ENCODE assay signal across 21 cellular contexts in genomic region chr4:145566086-145566708, GRCh38.
"Had no signal": no experiment of that assay in that cellular context is flagged by ENCODE, and none has a peak within 500 bp of the region (broad histone marks: within the 10 kb centered on the region; RNA-seq: fewer than 3 reads in every experiment).

No MANE protein-coding gene starts in this region.

- H3K27ac ChIP-seq: heart right ventricle, pancreas, right lobe of liver, transverse colon had no signal

- ATAC-seq: activated T-cell treated with anti-CD3 and anti-CD28 coated beads, Interleukin-2, amount 50 U/mL, for 72 hours; heart right ventricle; naive thymus-derived CD4-positive, alpha-beta T cell; pancreas; stimulated activated naive B cell treated with anti-CD40 and anti-IgM and Interleukin-4, amounts not matched to agents 10 μg/mL and 1 μg/mL and 100 μg/mL, for 72 hours; T-helper 17 cell had no signal

- H3K4me1 ChIP-seq: heart right ventricle, pancreas, right lobe of liver, transverse colon had no signal

- DNase-seq: activated CD4-positive, alpha-beta T cell treated with anti-CD3 and anti-CD28 coated beads for 4 hours; activated CD4-positive, alpha-beta T cell treated with anti-CD3 and anti-CD28 coated beads, Interleukin-2, amount 50 U/mL, for 48 hours; activated CD4-positive, CD25-positive, alpha-beta regulatory T cell; activated effector memory CD4-positive, alpha-beta T cell treated with Interleukin-2 at 50 U/mL for 16 hours; activated naive CD4-positive, alpha-beta T cell treated with anti-CD3 and anti-CD28 coated beads, Interleukin-2, amount 10 ng/mL, durations not matched to agents 7 days and 5 days; activated T-cell treated with anti-CD3 and anti-CD28 coated beads, Interleukin-2, amount 50 U/mL, for 72 hours; effector CD4-positive, alpha-beta T cell; foreskin fibroblast; heart right ventricle; naive thymus-derived CD4-positive, alpha-beta T cell; right lobe of liver; small intestine; stimulated activated CD4-positive, alpha-beta T cell treated with anti-CD3 and anti-CD28 coated beads, Interleukin-2, amount 100 ng/mL, for 24 hours; stimulated activated naive B cell treated with anti-CD40 and anti-IgM and Interleukin-4, amounts not matched to agents 10 μg/mL and 1 μg/mL and 100 μg/mL, for 72 hours; SW 1271; T-helper 17 cell; transverse colon had no signal

- H3K4me3 ChIP-seq: heart right ventricle, lung, pancreas, right lobe of liver, transverse colon had no signal

- H3K36me3 ChIP-seq: heart right ventricle, pancreas, right lobe of liver, transverse colon had no signal

- FAIRE-seq: endometrium, keratinocyte, pancreas, small intestine had no signal

- H3K9me3 ChIP-seq: pancreas, right lobe of liver had no signal

- H3K27me3 ChIP-seq: heart right ventricle, pancreas, right lobe of liver, transverse colon had no signal
